Comparison of ENCODE assay signal across 1 cellular context in the genomic region with DNA sequence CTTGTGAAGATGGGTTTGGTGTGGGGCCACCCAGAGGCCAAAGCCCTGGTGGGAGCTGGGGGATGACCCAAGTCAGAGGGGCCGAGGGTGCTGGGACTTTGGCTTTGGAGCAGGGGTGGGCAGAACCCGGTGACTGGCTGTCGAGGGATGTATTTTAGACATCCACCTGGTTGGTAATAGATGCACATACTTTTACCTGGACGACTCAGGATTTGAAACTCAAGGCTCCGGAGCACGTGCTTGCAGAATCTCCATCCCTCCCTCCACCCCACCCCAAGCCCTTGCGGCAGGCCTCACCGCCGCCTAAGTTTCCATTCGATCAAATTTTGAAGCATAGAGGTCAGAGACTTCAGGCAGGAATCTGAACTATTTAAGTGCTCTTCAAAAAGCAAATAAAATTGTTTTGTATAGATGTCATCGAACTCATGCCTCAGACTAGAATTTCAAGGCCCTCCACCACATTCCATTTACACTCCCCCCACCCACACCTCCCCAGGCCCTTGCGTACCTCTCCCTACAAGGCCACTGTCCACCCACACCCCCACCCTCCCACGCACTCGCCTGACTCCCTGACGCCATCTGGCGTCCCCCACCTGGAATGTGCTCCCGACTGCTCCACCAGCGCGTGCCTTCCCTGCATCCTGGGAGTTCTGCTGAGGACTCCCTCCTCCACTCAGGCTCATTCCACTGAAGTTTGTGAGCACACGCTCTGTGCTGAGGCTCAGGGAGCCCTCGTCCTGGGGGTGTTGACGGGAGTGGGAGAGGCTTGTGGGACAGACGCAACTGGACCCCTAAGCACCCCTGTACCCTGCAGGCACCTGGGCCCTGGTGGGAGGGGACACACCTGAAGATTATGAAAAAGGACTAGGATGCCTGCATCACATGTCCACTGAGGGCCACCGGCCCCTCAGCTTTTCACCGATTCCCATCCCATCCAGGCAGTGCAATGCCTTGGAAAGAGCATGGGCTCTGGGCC.
TF ChIP-seq lines count a peak whose summit lies in the region.

No MANE protein-coding gene starts in this region.

TF ChIP-seq in HepG2, 621 proteins besides CTCF, POLR2A, EP300 and RAD21 (continued from another document and continues in another):
- TF ChIP-seq NFE2L2 (IDR thresholded peaks at IDR 0.05; ENCODE audit: low read length), result no peak
- no peak for TF ChIP-seq NBN (conservative IDR thresholded peaks at IDR 0.05)
- TF ChIP-seq ATAD3A (CRISPR knock-in tag; IDR thresholded peaks at IDR 0.05), result no peak
- no peak for TF ChIP-seq SPEN (CRISPR knock-in tag; IDR thresholded peaks at IDR 0.05; ENCODE audit: low read depth)
- TF ChIP-seq TARDBP (CRISPR knock-in tag; IDR thresholded peaks at IDR 0.05), result peak; percentile 71
- TF ChIP-seq, protein P1, sequence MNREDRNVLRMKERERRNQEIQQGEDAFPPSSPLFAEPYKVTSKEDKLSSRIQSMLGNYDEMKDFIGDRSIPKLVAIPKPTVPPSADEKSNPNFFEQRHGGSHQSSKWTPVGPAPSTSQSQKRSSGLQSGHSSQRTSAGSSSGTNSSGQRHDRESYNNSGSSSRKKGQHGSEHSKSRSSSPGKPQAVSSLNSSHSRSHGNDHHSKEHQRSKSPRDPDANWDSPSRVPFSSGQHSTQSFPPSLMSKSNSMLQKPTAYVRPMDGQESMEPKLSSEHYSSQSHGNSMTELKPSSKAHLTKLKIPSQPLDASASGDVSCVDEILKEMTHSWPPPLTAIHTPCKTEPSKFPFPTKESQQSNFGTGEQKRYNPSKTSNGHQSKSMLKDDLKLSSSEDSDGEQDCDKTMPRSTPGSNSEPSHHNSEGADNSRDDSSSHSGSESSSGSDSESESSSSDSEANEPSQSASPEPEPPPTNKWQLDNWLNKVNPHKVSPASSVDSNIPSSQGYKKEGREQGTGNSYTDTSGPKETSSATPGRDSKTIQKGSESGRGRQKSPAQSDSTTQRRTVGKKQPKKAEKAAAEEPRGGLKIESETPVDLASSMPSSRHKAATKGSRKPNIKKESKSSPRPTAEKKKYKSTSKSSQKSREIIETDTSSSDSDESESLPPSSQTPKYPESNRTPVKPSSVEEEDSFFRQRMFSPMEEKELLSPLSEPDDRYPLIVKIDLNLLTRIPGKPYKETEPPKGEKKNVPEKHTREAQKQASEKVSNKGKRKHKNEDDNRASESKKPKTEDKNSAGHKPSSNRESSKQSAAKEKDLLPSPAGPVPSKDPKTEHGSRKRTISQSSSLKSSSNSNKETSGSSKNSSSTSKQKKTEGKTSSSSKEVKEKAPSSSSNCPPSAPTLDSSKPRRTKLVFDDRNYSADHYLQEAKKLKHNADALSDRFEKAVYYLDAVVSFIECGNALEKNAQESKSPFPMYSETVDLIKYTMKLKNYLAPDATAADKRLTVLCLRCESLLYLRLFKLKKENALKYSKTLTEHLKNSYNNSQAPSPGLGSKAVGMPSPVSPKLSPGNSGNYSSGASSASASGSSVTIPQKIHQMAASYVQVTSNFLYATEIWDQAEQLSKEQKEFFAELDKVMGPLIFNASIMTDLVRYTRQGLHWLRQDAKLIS (CRISPR knock-in tag; IDR thresholded peaks at IDR 0.05), result no peak
- TF ChIP-seq, protein P2, sequence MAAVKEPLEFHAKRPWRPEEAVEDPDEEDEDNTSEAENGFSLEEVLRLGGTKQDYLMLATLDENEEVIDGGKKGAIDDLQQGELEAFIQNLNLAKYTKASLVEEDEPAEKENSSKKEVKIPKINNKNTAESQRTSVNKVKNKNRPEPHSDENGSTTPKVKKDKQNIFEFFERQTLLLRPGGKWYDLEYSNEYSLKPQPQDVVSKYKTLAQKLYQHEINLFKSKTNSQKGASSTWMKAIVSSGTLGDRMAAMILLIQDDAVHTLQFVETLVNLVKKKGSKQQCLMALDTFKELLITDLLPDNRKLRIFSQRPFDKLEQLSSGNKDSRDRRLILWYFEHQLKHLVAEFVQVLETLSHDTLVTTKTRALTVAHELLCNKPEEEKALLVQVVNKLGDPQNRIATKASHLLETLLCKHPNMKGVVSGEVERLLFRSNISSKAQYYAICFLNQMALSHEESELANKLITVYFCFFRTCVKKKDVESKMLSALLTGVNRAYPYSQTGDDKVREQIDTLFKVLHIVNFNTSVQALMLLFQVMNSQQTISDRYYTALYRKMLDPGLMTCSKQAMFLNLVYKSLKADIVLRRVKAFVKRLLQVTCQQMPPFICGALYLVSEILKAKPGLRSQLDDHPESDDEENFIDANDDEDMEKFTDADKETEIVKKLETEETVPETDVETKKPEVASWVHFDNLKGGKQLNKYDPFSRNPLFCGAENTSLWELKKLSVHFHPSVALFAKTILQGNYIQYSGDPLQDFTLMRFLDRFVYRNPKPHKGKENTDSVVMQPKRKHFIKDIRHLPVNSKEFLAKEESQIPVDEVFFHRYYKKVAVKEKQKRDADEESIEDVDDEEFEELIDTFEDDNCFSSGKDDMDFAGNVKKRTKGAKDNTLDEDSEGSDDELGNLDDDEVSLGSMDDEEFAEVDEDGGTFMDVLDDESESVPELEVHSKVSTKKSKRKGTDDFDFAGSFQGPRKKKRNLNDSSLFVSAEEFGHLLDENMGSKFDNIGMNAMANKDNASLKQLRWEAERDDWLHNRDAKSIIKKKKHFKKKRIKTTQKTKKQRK (IDR thresholded peaks at IDR 0.05; ENCODE audit: low read length), result no peak
- TF ChIP-seq RNF2 (conservative IDR thresholded peaks at IDR 0.05; ENCODE audit: low read depth), result no peak
- TF ChIP-seq, protein P3, sequence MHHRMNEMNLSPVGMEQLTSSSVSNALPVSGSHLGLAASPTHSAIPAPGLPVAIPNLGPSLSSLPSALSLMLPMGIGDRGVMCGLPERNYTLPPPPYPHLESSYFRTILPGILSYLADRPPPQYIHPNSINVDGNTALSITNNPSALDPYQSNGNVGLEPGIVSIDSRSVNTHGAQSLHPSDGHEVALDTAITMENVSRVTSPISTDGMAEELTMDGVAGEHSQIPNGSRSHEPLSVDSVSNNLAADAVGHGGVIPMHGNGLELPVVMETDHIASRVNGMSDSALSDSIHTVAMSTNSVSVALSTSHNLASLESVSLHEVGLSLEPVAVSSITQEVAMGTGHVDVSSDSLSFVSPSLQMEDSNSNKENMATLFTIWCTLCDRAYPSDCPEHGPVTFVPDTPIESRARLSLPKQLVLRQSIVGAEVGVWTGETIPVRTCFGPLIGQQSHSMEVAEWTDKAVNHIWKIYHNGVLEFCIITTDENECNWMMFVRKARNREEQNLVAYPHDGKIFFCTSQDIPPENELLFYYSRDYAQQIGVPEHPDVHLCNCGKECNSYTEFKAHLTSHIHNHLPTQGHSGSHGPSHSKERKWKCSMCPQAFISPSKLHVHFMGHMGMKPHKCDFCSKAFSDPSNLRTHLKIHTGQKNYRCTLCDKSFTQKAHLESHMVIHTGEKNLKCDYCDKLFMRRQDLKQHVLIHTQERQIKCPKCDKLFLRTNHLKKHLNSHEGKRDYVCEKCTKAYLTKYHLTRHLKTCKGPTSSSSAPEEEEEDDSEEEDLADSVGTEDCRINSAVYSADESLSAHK (CRISPR knock-in tag; IDR thresholded peaks at IDR 0.05; ENCODE audit: borderline replicate concordance), result no peak
- TF ChIP-seq ATF7-NPFF (CRISPR knock-in tag; IDR thresholded peaks at IDR 0.05; ENCODE audit: low read depth), result 0 out of 2 replicates have a peak, but pooled peaks have one; percentile 32
- TF ChIP-seq, protein P4, sequence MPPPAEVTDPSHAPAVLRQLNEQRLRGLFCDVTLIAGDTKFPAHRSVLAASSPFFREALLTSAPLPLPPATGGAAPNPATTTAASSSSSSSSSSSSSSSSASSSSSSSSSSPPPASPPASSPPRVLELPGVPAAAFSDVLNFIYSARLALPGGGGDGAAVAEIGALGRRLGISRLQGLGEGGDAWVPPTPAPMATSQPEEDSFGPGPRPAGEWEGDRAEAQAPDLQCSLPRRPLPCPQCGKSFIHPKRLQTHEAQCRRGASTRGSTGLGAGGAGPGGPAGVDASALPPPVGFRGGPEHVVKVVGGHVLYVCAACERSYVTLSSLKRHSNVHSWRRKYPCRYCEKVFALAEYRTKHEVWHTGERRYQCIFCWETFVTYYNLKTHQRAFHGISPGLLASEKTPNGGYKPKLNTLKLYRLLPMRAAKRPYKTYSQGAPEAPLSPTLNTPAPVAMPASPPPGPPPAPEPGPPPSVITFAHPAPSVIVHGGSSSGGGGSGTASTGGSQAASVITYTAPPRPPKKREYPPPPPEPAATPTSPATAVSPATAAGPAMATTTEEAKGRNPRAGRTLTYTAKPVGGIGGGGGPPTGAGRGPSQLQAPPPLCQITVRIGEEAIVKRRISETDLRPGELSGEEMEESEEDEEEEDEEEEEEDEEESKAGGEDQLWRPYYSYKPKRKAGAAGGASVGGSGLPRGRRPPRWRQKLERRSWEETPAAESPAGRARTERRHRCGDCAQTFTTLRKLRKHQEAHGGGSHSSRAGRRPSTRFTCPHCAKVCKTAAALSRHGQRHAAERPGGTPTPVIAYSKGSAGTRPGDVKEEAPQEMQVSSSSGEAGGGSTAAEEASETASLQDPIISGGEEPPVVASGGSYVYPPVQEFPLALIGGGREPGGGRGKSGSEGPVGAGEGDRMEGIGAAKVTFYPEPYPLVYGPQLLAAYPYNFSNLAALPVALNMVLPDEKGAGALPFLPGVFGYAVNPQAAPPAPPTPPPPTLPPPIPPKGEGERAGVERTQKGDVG (CRISPR knock-in tag; IDR thresholded peaks at IDR 0.05; ENCODE audit: borderline replicate concordance), result 0 out of 2 replicates have a peak, but pooled peaks have one; percentile 23
- TF ChIP-seq, protein P5, sequence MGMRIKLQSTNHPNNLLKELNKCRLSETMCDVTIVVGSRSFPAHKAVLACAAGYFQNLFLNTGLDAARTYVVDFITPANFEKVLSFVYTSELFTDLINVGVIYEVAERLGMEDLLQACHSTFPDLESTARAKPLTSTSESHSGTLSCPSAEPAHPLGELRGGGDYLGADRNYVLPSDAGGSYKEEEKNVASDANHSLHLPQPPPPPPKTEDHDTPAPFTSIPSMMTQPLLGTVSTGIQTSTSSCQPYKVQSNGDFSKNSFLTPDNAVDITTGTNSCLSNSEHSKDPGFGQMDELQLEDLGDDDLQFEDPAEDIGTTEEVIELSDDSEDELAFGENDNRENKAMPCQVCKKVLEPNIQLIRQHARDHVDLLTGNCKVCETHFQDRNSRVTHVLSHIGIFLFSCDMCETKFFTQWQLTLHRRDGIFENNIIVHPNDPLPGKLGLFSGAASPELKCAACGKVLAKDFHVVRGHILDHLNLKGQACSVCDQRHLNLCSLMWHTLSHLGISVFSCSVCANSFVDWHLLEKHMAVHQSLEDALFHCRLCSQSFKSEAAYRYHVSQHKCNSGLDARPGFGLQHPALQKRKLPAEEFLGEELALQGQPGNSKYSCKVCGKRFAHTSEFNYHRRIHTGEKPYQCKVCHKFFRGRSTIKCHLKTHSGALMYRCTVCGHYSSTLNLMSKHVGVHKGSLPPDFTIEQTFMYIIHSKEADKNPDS (CRISPR knock-in tag; IDR thresholded peaks at IDR 0.05), result no peak
- peak; percentile 53 for TF ChIP-seq KAT8 (CRISPR knock-in tag; IDR thresholded peaks at IDR 0.05)
- no peak for TF ChIP-seq ZNF546 (CRISPR knock-in tag; conservative IDR thresholded peaks at IDR 0.05)
- no peak for TF ChIP-seq DPF2 (CRISPR knock-in tag; IDR thresholded peaks at IDR 0.05; ENCODE audit: borderline replicate concordance, low read depth)
- TF ChIP-seq FOXK2 (IDR thresholded peaks at IDR 0.05), result no peak
- peak; percentile 60; the same call in 1 of the 2 replicates for TF ChIP-seq ZFP90 (CRISPR knock-in tag; IDR thresholded peaks at IDR 0.05; ENCODE audit: borderline replicate concordance)
- TF ChIP-seq, protein P6, sequence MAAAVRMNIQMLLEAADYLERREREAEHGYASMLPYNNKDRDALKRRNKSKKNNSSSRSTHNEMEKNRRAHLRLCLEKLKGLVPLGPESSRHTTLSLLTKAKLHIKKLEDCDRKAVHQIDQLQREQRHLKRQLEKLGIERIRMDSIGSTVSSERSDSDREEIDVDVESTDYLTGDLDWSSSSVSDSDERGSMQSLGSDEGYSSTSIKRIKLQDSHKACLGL (CRISPR knock-in tag; IDR thresholded peaks at IDR 0.05), result no peak
- TF ChIP-seq TGIF2 (CRISPR knock-in tag; IDR thresholded peaks at IDR 0.05), result no peak
- TF ChIP-seq, protein P7, sequence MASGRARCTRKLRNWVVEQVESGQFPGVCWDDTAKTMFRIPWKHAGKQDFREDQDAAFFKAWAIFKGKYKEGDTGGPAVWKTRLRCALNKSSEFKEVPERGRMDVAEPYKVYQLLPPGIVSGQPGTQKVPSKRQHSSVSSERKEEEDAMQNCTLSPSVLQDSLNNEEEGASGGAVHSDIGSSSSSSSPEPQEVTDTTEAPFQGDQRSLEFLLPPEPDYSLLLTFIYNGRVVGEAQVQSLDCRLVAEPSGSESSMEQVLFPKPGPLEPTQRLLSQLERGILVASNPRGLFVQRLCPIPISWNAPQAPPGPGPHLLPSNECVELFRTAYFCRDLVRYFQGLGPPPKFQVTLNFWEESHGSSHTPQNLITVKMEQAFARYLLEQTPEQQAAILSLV (CRISPR knock-in tag; IDR thresholded peaks at IDR 0.05; ENCODE audit: borderline replicate concordance), result no peak
- no peak for TF ChIP-seq NPAS2 (CRISPR knock-in tag; IDR thresholded peaks at IDR 0.05; ENCODE audit: borderline replicate concordance)
- TF ChIP-seq ZNF569 (CRISPR knock-in tag; IDR thresholded peaks at IDR 0.05; ENCODE audit: borderline replicate concordance), result no peak
- TF ChIP-seq ZNF746 (CRISPR knock-in tag; IDR thresholded peaks at IDR 0.05), result peak; percentile 64; the same call in 1 of the 2 replicates
- TF ChIP-seq, protein P8, sequence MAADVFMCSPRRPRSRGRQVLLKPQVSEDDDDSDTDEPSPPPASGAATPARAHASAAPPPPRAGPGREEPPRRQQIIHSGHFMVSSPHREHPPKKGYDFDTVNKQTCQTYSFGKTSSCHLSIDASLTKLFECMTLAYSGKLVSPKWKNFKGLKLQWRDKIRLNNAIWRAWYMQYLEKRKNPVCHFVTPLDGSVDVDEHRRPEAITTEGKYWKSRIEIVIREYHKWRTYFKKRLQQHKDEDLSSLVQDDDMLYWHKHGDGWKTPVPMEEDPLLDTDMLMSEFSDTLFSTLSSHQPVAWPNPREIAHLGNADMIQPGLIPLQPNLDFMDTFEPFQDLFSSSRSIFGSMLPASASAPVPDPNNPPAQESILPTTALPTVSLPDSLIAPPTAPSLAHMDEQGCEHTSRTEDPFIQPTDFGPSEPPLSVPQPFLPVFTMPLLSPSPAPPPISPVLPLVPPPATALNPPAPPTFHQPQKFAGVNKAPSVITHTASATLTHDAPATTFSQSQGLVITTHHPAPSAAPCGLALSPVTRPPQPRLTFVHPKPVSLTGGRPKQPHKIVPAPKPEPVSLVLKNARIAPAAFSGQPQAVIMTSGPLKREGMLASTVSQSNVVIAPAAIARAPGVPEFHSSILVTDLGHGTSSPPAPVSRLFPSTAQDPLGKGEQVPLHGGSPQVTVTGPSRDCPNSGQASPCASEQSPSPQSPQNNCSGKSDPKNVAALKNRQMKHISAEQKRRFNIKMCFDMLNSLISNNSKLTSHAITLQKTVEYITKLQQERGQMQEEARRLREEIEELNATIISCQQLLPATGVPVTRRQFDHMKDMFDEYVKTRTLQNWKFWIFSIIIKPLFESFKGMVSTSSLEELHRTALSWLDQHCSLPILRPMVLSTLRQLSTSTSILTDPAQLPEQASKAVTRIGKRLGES (CRISPR knock-in tag; IDR thresholded peaks at IDR 0.05; ENCODE audit: borderline replicate concordance), result no peak
- peak; percentile 13 for TF ChIP-seq YY1 (IDR thresholded peaks at IDR 0.05; ENCODE audit: insufficient read depth, insufficient replicate concordance, low read depth, low read length)
- TF ChIP-seq ZNF567 (CRISPR knock-in tag; IDR thresholded peaks at IDR 0.05; ENCODE audit: borderline replicate concordance), result no peak
